ENCODE assay signal across 16 cellular contexts in genomic region chr11:64223001-64223651, GRCh38. TPM values are rescaled to one million over a fixed set of nuclear protein-coding genes. Genes with fewer than 3 reads are reported as not detected.
A peak's percentile ranks its signal among the peaks of the same experiment; 100 is the strongest.
DNase-seq lines count a peak whose midpoint lies in the region; ATAC-seq and TF ChIP-seq lines count a peak whose summit lies in the region.
"Had no signal": no experiment of that assay in that cellular context is flagged by ENCODE, and none has a peak within 500 bp of the region (broad histone marks: within the 10 kb centered on the region; RNA-seq: fewer than 3 reads in every experiment).

No MANE protein-coding gene starts in this region.

- peak overlapping the region in 3 of 4 donors; percentile 0 to 63 (median 12) for H3K27ac ChIP-seq in body of pancreas
- peak overlapping the region; percentile 77 for H3K27ac ChIP-seq in psoas muscle

- TF ChIP-seq CTCF in body of pancreas (IDR thresholded peaks at IDR 0.05) (no peak), psoas muscle (IDR thresholded peaks at IDR 0.05) (no peak)

- no peak overlapping the region for H3K4me3 ChIP-seq in body of pancreas
- H3K4me3 ChIP-seq in psoas muscle = no peak overlapping the region
- H3K4me3 ChIP-seq: heart left ventricle had no signal

- TF ChIP-seq POLR2A in GM19099 (IDR thresholded peaks at IDR 0.05; ENCODE audit: extremely low read depth, insufficient read length, low read depth) (peak; percentile 33), body of pancreas (IDR thresholded peaks at IDR 0.05) (no peak)

- WGBS in body of pancreas, 2 donors = 65 to 80% methylated on average over 10 to 24 of the region's 24 CpGs
- 31 to 44% (median 37%) methylated on average over 24 of the region's 24 CpGs for WGBS in psoas muscle, 3 donors

- peak; percentile 73 for DNase-seq in DMS153 (lab: John Stamatoyannopoulos, UW)
- no peak for DNase-seq in DMS153 treated with DMSO at 0.1 percent for 48 hours (lab: John Stamatoyannopoulos, UW; ENCODE audit: unreplicated experiment)
- peak in 2 of 4 donors; percentile 5 to 16 for DNase-seq in body of pancreas
- peak; percentile 50 to 68 for DNase-seq in psoas muscle
- DNase-seq in activated gamma-delta T cell treated with Interleukin-2 at 50 U/mL for 16 hours = no peak
- no peak for DNase-seq in superior temporal gyrus (ENCODE audit: extremely low spot score)
- DNase-seq: activated CD4-positive, CD25-positive, alpha-beta regulatory T cell treated with anti-CD3 and anti-CD28 coated beads, Interleukin-2, amount 50 U/mL, for 72 hours; activated naive CD4-positive, alpha-beta T cell treated with anti-CD3 and anti-CD28 coated beads, Interleukin-2, amount 50 U/mL, for 16 hours; islet precursor cell; midbrain; NCI-H1436 treated with DMSO at 0.1 percent for 48 hours; small intestine had no signal

- H3K36me3 ChIP-seq in body of pancreas (replicated peaks in 1 of 2; ENCODE audit: insufficient read depth in 1 of 2, low read depth in 2 of 2) = no peaks in the 10 kb centered on the region
- H3K36me3 ChIP-seq in psoas muscle (ENCODE audit: insufficient read depth in 1 of 2, low read depth in 1 of 2) = peaks cover 0 to 34% of the 10 kb centered on the region in 2 donors

- intact Hi-C loops in body of pancreas (cut with DNase I) = no loop called here
- intact Hi-C loops in psoas muscle (cut with DNase I) = no loop called here

- peaks cover 55% of the 10 kb centered on the region for H3K4me1 ChIP-seq in body of pancreas
- H3K4me1 ChIP-seq in psoas muscle = peaks cover 40% of the 10 kb centered on the region

- H3K9me3 ChIP-seq in body of pancreas (no peaks in the 10 kb centered on the region), psoas muscle (no peaks in the 10 kb centered on the region)
- H3K9me3 ChIP-seq: heart left ventricle had no signal

- ATAC-seq in body of pancreas = no peak
- peak in 2 of 4 donors; percentile 14 to 36 for ATAC-seq in psoas muscle
- ATAC-seq in GM21529 (IDR thresholded peaks at IDR 0.05; ENCODE audit: unreplicated experiment) = no peak
- ATAC-seq: heart left ventricle; stimulated activated memory B cell treated with anti-CD40 and anti-IgM and Interleukin-4, amounts not matched to agents 10 μg/mL and 1 μg/mL and 100 μg/mL, for 72 hours had no signal

- H3K27me3 ChIP-seq in body of pancreas (no peaks in the 10 kb centered on the region), psoas muscle (ENCODE audit: insufficient read depth in 3 of 3, low read length in 2 of 3) (no peaks in the 10 kb centered on the region)
- H3K27me3 ChIP-seq: heart left ventricle had no signal

RNA-seq across cellular contexts. Expression of gene TRPT1, which starts 2.9 kb away (rescaled TPM):
- 10 to 100 TPM; 56.3 to 75.2 TPM for total RNA-seq in body of pancreas
- 100 to 1,000 TPM in 1 of 4 donors, 10 to 100 TPM in 3; 49.6 to 131 (median 92.5) TPM for total RNA-seq in psoas muscle
- 100 to 1,000 TPM in 2 of 3 donors, 10 to 100 TPM in 1; 88.9 to 109 (median 103) TPM for polyA plus RNA-seq in psoas muscle

RNA-seq across cellular contexts. Expression of gene NUDT22, which starts 2.9 kb away (rescaled TPM):
- total RNA-seq in body of pancreas (10 to 100 TPM; 45.9 to 73.5 TPM), psoas muscle (10 to 100 TPM; 39.6 to 59.3 (median 49.6) TPM)
- polyA plus RNA-seq in psoas muscle = 10 to 100 TPM; 31.6 to 56.0 (median 43.0) TPM

RNA-seq across cellular contexts. Expression of gene DNAJC4, which starts 7.2 kb away (rescaled TPM):
- total RNA-seq in body of pancreas (10 to 100 TPM; 23.6 to 56.7 TPM), psoas muscle (10 to 100 TPM; 22.9 to 45.8 (median 30.5) TPM)
- polyA plus RNA-seq in psoas muscle = 10 to 100 TPM; 29.3 to 39.7 (median 29.6) TPM

RNA-seq across cellular contexts. Expression of gene VEGFB, which starts 11.3 kb away (rescaled TPM):
- total RNA-seq in body of pancreas (100 to 1,000 TPM in 1 of 2 donors, 10 to 100 TPM in 1; 32.4 to 108 TPM), psoas muscle (100 to 1,000 TPM in 2 of 4 donors, 10 to 100 TPM in 2; 77.0 to 125 (median 103) TPM)
- polyA plus RNA-seq in psoas muscle = 100 to 1,000 TPM in 1 of 3 donors, 10 to 100 TPM in 2; 80.4 to 104 (median 100.0) TPM

RNA-seq across cellular contexts. Expression of gene FERMT3, which starts 16.6 kb away (rescaled TPM):
- total RNA-seq in body of pancreas (1 to 10 TPM; 8.6 to 9.1 TPM), psoas muscle (10 to 100 TPM in 1 of 4 donors, 1 to 10 TPM in 3; 6.7 to 11.7 (median 8.4) TPM)
- 1 to 10 TPM; 2.5 to 4.3 (median 3.0) TPM for polyA plus RNA-seq in psoas muscle

Comparison
In these comparisons a context has a peak if more than half of its experiments do, and no peak if none do; other contexts are left out.
1. DNase-seq: peak in DMS153 (single experiment) and psoas muscle (2 of 2); none in DMS153 treated with DMSO at 0.1 percent for 48 hours (single experiment), activated gamma-delta T cell treated with Interleukin-2 at 50 U/mL for 16 hours (single experiment) and superior temporal gyrus (single experiment).